In the genomic region with DNA sequence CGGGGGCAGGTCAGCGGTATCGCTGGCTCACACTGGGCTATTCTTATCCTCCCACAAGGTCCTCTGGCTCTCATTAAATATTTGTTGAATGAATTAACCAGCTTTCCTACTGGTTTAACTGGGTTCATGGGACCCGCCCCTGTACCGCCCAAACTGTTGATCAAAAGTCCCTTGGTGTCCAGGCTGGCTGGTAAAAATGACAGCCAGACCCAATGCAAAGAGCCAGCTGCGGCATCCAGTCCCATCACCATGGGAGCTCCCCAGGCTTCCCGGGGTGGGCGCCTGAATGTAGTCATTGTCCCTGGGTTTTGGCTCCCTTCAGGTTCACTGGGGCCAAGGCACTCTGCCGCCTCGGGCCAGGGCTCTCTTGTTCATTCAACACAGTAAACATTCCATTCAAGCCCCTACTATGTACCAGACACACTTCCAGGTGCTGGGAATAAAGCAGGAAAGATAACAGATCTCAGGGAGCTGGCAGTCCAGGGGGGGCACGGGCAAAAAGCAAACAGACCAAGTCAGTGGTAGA, we compare ENCODE assay signal across 15 cellular contexts. TPM values are rescaled to one million over a fixed set of nuclear protein-coding genes. Genes with fewer than 3 reads are reported as not detected.
DNase-seq lines count a peak whose midpoint lies in the region; ATAC-seq, FAIRE-seq and TF ChIP-seq lines count a peak whose summit lies in the region.
"Had no signal": no experiment of that assay in that cellular context is flagged by ENCODE, and none has a peak within 500 bp of the region (broad histone marks: within the 10 kb centered on the region; RNA-seq: fewer than 3 reads in every experiment).

No MANE protein-coding gene starts in this region.

- H3K9me3 Mint-ChIP-seq in type B pancreatic cell, result no peaks in the 10 kb centered on the region
- H3K9me3 Mint-ChIP-seq: activated T-cell treated with anti-CD3 and anti-CD28 coated beads, Interleukin-2, amount 50 U/mL, for 24 hours had no signal

- H3K27ac ChIP-seq in HEK293 (ENCODE audit: extremely low read depth, low read depth, low read length), result no peak overlapping the region
- peak overlapping the region; percentile 77 for H3K27ac ChIP-seq in RWPE2 (ENCODE audit: poor library complexity, severe bottlenecking)
- H3K27ac ChIP-seq in small intestine (ENCODE audit: low read depth in 1 of 2, low read length in 1 of 2), result no peak overlapping the region
- H3K27ac ChIP-seq: foreskin keratinocyte, WERI-Rb-1 had no signal

- FAIRE-seq in small intestine (lab: Jason Lieb, UNC), result no peak

- ATAC-seq in RWPE2 (ENCODE audit: low read depth) (peak; percentile 73), GM18907 (IDR thresholded peaks at IDR 0.05; ENCODE audit: unreplicated experiment) (no peak)

- CTCF ChIA-PET in HEK293 (lab: Yijun Ruan, JAX), result no interaction called here

- H3K9me3 ChIP-seq in HEK293 (ENCODE audit: control insufficient read depth, insufficient read depth, low read depth, low read length) (no peaks in the 10 kb centered on the region), RWPE2 (ENCODE audit: severe bottlenecking) (no peaks in the 10 kb centered on the region), small intestine (ENCODE audit: control insufficient read depth, low read depth) (no peaks in the 10 kb centered on the region)

- no peak for DNase-seq in RWPE2 (ENCODE audit: low spot score)
- DNase-seq in inferior parietal cortex (ENCODE audit: extremely low spot score), result peak; percentile 84
- DNase-seq in small intestine, result peak; percentile 37
- DNase-seq in retina, result no peak
- no peak for DNase-seq in type B pancreatic cell (ENCODE audit: extremely low spot score, unreplicated experiment)
- DNase-seq in NK-92 treated with Interleukin-12 subunit alpha and Interleukin-12 subunit beta, amount 100 ng/mL, for 24 hours (lab: John Stamatoyannopoulos, UW), result no peak
- DNase-seq: activated T-cell treated with anti-CD3 and anti-CD28 coated beads, Interleukin-2, amount 50 U/mL, for 24 hours; DMS79; GOT3; mesenchymal stem cell; WERI-Rb-1 had no signal

- H3K4me1 Mint-ChIP-seq in type B pancreatic cell (ENCODE audit: unreplicated experiment), result peaks cover 32% of the 10 kb centered on the region

- WGBS in small intestine, 3 donors, result 38 to 65% (median 49%) methylated on average over 11 of the region's 11 CpGs

- POLR2A ChIA-PET in HEK293 (lab: Yijun Ruan, JAX), result no interaction called here

- peaks cover 6% of the 10 kb centered on the region for H3K27me3 Mint-ChIP-seq in type B pancreatic cell

- no peak overlapping the region for H3K27ac Mint-ChIP-seq in type B pancreatic cell
- H3K27ac Mint-ChIP-seq: activated T-cell treated with anti-CD3 and anti-CD28 coated beads, Interleukin-2, amount 50 U/mL, for 24 hours had no signal

- H3K4me1 ChIP-seq in HEK293 (ENCODE audit: control insufficient read depth, insufficient read depth, low read length) (no peaks in the 10 kb centered on the region), RWPE2 (ENCODE audit: insufficient read depth, poor library complexity, severe bottlenecking) (peaks cover 42% of the 10 kb centered on the region), small intestine (ENCODE audit: control insufficient read depth in 2 of 2, insufficient read depth in 1 of 2, low read depth in 1 of 2, low read length in 1 of 2) (peaks cover 1 to 4% of the 10 kb centered on the region in 2 donors)
- H3K4me1 ChIP-seq: foreskin keratinocyte had no signal

- H3K36me3 ChIP-seq in HEK293 (ENCODE audit: control insufficient read depth in 2 of 2, insufficient read depth in 1 of 2, low read length in 2 of 2) (no peaks in the 10 kb centered on the region), RWPE2 (ENCODE audit: low read depth) (no peaks in the 10 kb centered on the region), small intestine (ENCODE audit: control insufficient read depth in 2 of 2, insufficient read depth in 2 of 2, low read length in 2 of 2) (no peaks in the 10 kb centered on the region)
- H3K36me3 ChIP-seq: WERI-Rb-1 had no signal

- no peaks in the 10 kb centered on the region for H3K36me3 Mint-ChIP-seq in type B pancreatic cell

- H3K4me3 ChIP-seq in HEK293 (ENCODE audit: low read depth, low read length) (no peak overlapping the region), RWPE2 (ENCODE audit: severe bottlenecking) (no peak overlapping the region), small intestine (ENCODE audit: low read depth in 1 of 2, low read length in 2 of 2) (no peak overlapping the region)
- H3K4me3 ChIP-seq: skin epidermis had no signal

- H3K27me3 ChIP-seq in RWPE2 (ENCODE audit: insufficient read depth, poor library complexity, severe bottlenecking) (no peaks in the 10 kb centered on the region), small intestine (ENCODE audit: control insufficient read depth in 2 of 2, insufficient read depth in 2 of 2, low read length in 2 of 2) (no peaks in the 10 kb centered on the region)

- TF ChIP-seq CTCF in HEK293 (tag by site-specific recombination; IDR thresholded peaks at IDR 0.05), result no peak
- no peak for TF ChIP-seq CTCF in RWPE2 (IDR thresholded peaks at IDR 0.05; ENCODE audit: poor library complexity, severe bottlenecking)
- TF ChIP-seq CTCF in type B pancreatic cell (conservative IDR thresholded peaks at IDR 0.05), result no peak

- H3K4me3 Mint-ChIP-seq in type B pancreatic cell, result no peak overlapping the region
- H3K4me3 Mint-ChIP-seq: activated T-cell treated with anti-CD3 and anti-CD28 coated beads, Interleukin-2, amount 50 U/mL, for 24 hours had no signal

TF ChIP-seq in HEK293, 187 proteins besides CTCF, POLR2A, EP300 and RAD21:
- TF ChIP-seq GLIS1 (tag by site-specific recombination; IDR thresholded peaks at IDR 0.05) (peak; percentile 15; the same call in 1 of the 2 replicates), ZNF843 (tag by site-specific recombination; IDR thresholded peaks at IDR 0.05) (no peak), ZIC2 (tag by site-specific recombination; IDR thresholded peaks at IDR 0.05) (0 out of 2 replicates have a peak, but pooled peaks have one; percentile 9)

RNA-seq across cellular contexts. Expression of a gene that starts 11.7 kb away (rescaled TPM):
- polyA plus RNA-seq in small intestine, result 10 to 100 TPM in 1 of 3 donors, 1 to 10 TPM in 2; 4.0 to 45.7 (median 5.1) TPM
- total RNA-seq in type B pancreatic cell (ENCODE audit: low replicate concordance), result 12.2 and 19.3 TPM in 2 replicates

Comparison
In these comparisons a context has a peak if more than half of its experiments do, and no peak if none do; other contexts are left out.
1. DNase-seq: peak in inferior parietal cortex (single experiment) and small intestine (single experiment); none in RWPE2 (single experiment), retina (single experiment), type B pancreatic cell (single experiment) and NK-92 treated with Interleukin-12 subunit alpha and Interleukin-12 subunit beta, amount 100 ng/mL, for 24 hours (single experiment).